ENCODE assay signal across 8 cellular contexts in genomic region chr1:107529511-107530149, GRCh38.
A peak's percentile ranks its signal among the peaks of the same experiment; 100 is the strongest.
DNase-seq lines count a peak whose midpoint lies in the region; ATAC-seq and TF ChIP-seq lines count a peak whose summit lies in the region.

No MANE protein-coding gene starts in this region.

- peak; percentile 86 for ATAC-seq in GM19397 (IDR thresholded peaks at IDR 0.05; ENCODE audit: unreplicated experiment)
- ATAC-seq in HG03175 (IDR thresholded peaks at IDR 0.05; ENCODE audit: unreplicated experiment): peak; percentile 97
- ATAC-seq in activated naive CD8-positive, alpha-beta T cell treated with anti-CD3 and anti-CD28 coated beads, Interleukin-2, amount 50 U/mL, for 24 hours: peak; percentile 68
- ATAC-seq in stimulated activated effector memory CD8-positive, alpha-beta T cell treated with anti-CD3 and anti-CD28 coated beads, Interleukin-12 subunit alpha, Interleukin-12 subunit beta, amount 100 ng/mL, for 72 hours: peak; percentile 73

- H3K4me1 ChIP-seq in ovary (ENCODE audit: insufficient read depth): no peaks in the 10 kb centered on the region

- H3K27ac Mint-ChIP-seq in activated naive CD8-positive, alpha-beta T cell treated with anti-CD3 and anti-CD28 coated beads, Interleukin-2, amount 50 U/mL, for 24 hours: no peak overlapping the region
- no peak overlapping the region for H3K27ac Mint-ChIP-seq in stimulated activated effector memory CD8-positive, alpha-beta T cell treated with anti-CD3 and anti-CD28 coated beads, Interleukin-12 subunit alpha, Interleukin-12 subunit beta, amount 100 ng/mL, for 72 hours

- H3K27me3 ChIP-seq in ovary: no peaks in the 10 kb centered on the region

- TF ChIP-seq EP300 in ovary (IDR thresholded peaks at IDR 0.05): no peak

- intact Hi-C loops in ovary (cut with DNase I): no loop called here

- no peaks in the 10 kb centered on the region for H3K9me3 ChIP-seq in ovary

- no peak overlapping the region for H3K4me3 ChIP-seq in ovary

- DNase-seq in EL: peak; percentile 23
- DNase-seq in NCI-H226: peak; percentile 12
- no peak for DNase-seq in activated naive CD8-positive, alpha-beta T cell treated with anti-CD3 and anti-CD28 coated beads, Interleukin-2, amount 50 U/mL, for 24 hours
- peak; percentile 28 for DNase-seq in iPS DF 19.7 (ENCODE audit: low read depth, low spot score)
- no peak for DNase-seq in stimulated activated effector memory CD8-positive, alpha-beta T cell treated with anti-CD3 and anti-CD28 coated beads, Interleukin-12 subunit alpha, Interleukin-12 subunit beta, amount 100 ng/mL, for 72 hours (ENCODE audit: low spot score in 2 of 2)
- DNase-seq in ovary: no peak

- 23 to 27% (median 25%) methylated on average over 6 of the region's 6 CpGs for WGBS in ovary, 3 donors

- H3K27me3 Mint-ChIP-seq in activated naive CD8-positive, alpha-beta T cell treated with anti-CD3 and anti-CD28 coated beads, Interleukin-2, amount 50 U/mL, for 24 hours: peaks cover 7% of the 10 kb centered on the region

- no peak overlapping the region for H3K4me3 Mint-ChIP-seq in activated naive CD8-positive, alpha-beta T cell treated with anti-CD3 and anti-CD28 coated beads, Interleukin-2, amount 50 U/mL, for 24 hours
- H3K4me3 Mint-ChIP-seq in stimulated activated effector memory CD8-positive, alpha-beta T cell treated with anti-CD3 and anti-CD28 coated beads, Interleukin-12 subunit alpha, Interleukin-12 subunit beta, amount 100 ng/mL, for 72 hours: no peak overlapping the region

- no peaks in the 10 kb centered on the region for H3K4me1 Mint-ChIP-seq in activated naive CD8-positive, alpha-beta T cell treated with anti-CD3 and anti-CD28 coated beads, Interleukin-2, amount 50 U/mL, for 24 hours
- H3K4me1 Mint-ChIP-seq in stimulated activated effector memory CD8-positive, alpha-beta T cell treated with anti-CD3 and anti-CD28 coated beads, Interleukin-12 subunit alpha, Interleukin-12 subunit beta, amount 100 ng/mL, for 72 hours: no peaks in the 10 kb centered on the region

- no peak for TF ChIP-seq CTCF in ovary (IDR thresholded peaks at IDR 0.05)

- no peaks in the 10 kb centered on the region for H3K36me3 ChIP-seq in ovary

- H3K36me3 Mint-ChIP-seq in activated naive CD8-positive, alpha-beta T cell treated with anti-CD3 and anti-CD28 coated beads, Interleukin-2, amount 50 U/mL, for 24 hours (ENCODE audit: low read depth): no peaks in the 10 kb centered on the region
- H3K36me3 Mint-ChIP-seq in stimulated activated effector memory CD8-positive, alpha-beta T cell treated with anti-CD3 and anti-CD28 coated beads, Interleukin-12 subunit alpha, Interleukin-12 subunit beta, amount 100 ng/mL, for 72 hours: no peaks in the 10 kb centered on the region

- no peak for TF ChIP-seq POLR2A in ovary (IDR thresholded peaks at IDR 0.05)

- H3K27ac ChIP-seq in ovary: no peak overlapping the region

- H3K9me3 Mint-ChIP-seq in activated naive CD8-positive, alpha-beta T cell treated with anti-CD3 and anti-CD28 coated beads, Interleukin-2, amount 50 U/mL, for 24 hours: no peaks in the 10 kb centered on the region
- no peaks in the 10 kb centered on the region for H3K9me3 Mint-ChIP-seq in stimulated activated effector memory CD8-positive, alpha-beta T cell treated with anti-CD3 and anti-CD28 coated beads, Interleukin-12 subunit alpha, Interleukin-12 subunit beta, amount 100 ng/mL, for 72 hours

Comparison
In these comparisons a context has a peak if more than half of its experiments do, and no peak if none do; other contexts are left out.
1. DNase-seq: peak in EL (single experiment), NCI-H226 (single experiment) and iPS DF 19.7 (single experiment); none in activated naive CD8-positive, alpha-beta T cell treated with anti-CD3 and anti-CD28 coated beads, Interleukin-2, amount 50 U/mL, for 24 hours (single experiment), stimulated activated effector memory CD8-positive, alpha-beta T cell treated with anti-CD3 and anti-CD28 coated beads, Interleukin-12 subunit alpha, Interleukin-12 subunit beta, amount 100 ng/mL, for 72 hours (0 of 2) and ovary (0 of 5).
2. Peak in every context shown above with its lines, with median percentiles within 50 percentile points of each other: ATAC-seq.